Comparison of ENCODE assay signal across 7 cellular contexts in the genomic region with DNA sequence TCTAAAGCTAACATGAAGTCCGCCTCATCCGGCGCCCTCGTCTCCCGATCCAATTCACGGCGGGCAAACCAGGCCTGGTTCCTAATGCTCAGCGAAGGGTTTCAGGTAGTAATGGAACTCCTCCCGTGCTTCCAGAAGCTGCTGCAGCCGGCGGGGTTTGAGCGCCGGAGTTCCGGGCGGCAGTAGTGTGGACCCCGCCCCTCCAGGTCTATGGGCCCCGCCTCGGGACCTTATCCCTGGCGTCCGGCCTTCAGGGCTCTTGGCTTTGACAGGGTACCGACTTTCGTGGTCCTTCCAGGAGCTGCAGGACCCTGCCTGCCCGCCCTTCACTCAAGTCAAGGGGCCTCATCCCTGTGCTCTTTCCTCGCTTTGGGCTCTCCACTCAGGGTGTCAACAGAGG.
"Had no signal": no experiment of that assay in that cellular context is flagged by ENCODE, and none has a peak within 500 bp of the region (broad histone marks: within the 10 kb centered on the region; RNA-seq: fewer than 3 reads in every experiment).

No MANE protein-coding gene starts in this region.

- H3K4me3 Mint-ChIP-seq: IgD-negative memory B cell had no signal

- H3K36me3 Mint-ChIP-seq: IgD-negative memory B cell had no signal

- H3K27ac Mint-ChIP-seq: IgD-negative memory B cell had no signal

- H3K4me3 ChIP-seq: K562 had no signal

- DNase-seq: IMR-90, KBM-7, KG1 had no signal

- H3K4me1 Mint-ChIP-seq: IgD-negative memory B cell had no signal

- H3K27ac ChIP-seq: HL-60 had no signal

- ATAC-seq: HepG2, K562 had no signal
